In the genomic region with DNA sequence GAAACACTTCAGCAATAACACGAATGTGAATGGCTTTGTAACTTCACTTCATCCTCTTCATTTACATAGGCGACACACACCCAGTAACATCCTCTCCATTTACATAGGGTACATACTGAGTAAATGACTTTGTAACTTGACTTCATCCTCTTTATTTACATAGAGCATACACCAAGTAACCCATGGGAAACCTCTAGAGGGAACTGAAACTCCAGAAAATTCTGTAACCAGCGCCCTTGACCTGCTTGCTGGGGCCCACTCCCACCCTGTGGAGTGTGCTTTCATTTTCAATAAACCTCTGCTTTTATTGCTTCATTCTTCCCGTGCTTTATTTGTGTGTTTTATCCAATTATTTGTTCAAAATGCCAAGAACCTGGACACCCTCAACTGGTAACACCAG, we compare ENCODE assay signal across 12 cellular contexts.
DNase-seq lines count a peak whose midpoint lies in the region; ATAC-seq lines count a peak whose summit lies in the region.
"Had no signal": no experiment of that assay in that cellular context is flagged by ENCODE, and none has a peak within 500 bp of the region (broad histone marks: within the 10 kb centered on the region; RNA-seq: fewer than 3 reads in every experiment).

No MANE protein-coding gene starts in this region.

- DNase-seq in NAMALWA (ENCODE audit: low spot score) (peak; percentile 28), MG63 (no peak), cardiac septum (ENCODE audit: low spot score) (no peak)
- no peak for DNase-seq in activated T-helper 1 cell treated with anti-CD3 and anti-CD28 coated beads, Interleukin-12 subunit alpha, Interleukin-12 subunit beta, Interleukin-2, Interleukin-4 antibody, amounts not matched to agents 30 ng/mL and 10 ng/mL and 1 ng/mL, durations not matched to agents 14 hours and 24 hours and 36 hours (ENCODE audit: low spot score)
- DNase-seq: activated CD4-positive, alpha-beta T cell treated with anti-CD3 and anti-CD28 coated beads, Interleukin-2, amount 50 U/mL, for 4 hours; C1 segment of cervical spinal cord; NCI-H2107 had no signal

- no peaks in the 10 kb centered on the region for H3K27me3 ChIP-seq in MG63

- H3K9me3 ChIP-seq in MG63, result no peaks in the 10 kb centered on the region
- H3K9me3 ChIP-seq: SJSA1 had no signal

- H3K27ac Mint-ChIP-seq in activated T-helper 1 cell treated with anti-CD3 and anti-CD28 coated beads, Interleukin-12 subunit alpha, Interleukin-12 subunit beta, Interleukin-2, Interleukin-4 antibody, amounts not matched to agents 30 ng/mL and 10 ng/mL and 1 ng/mL, durations not matched to agents 14 hours and 24 hours and 36 hours, result no peak overlapping the region

- H3K4me3 ChIP-seq in MG63, result no peak overlapping the region
- H3K4me3 ChIP-seq: SJSA1 had no signal

- H3K9me3 Mint-ChIP-seq in activated T-helper 1 cell treated with anti-CD3 and anti-CD28 coated beads, Interleukin-12 subunit alpha, Interleukin-12 subunit beta, Interleukin-2, Interleukin-4 antibody, amounts not matched to agents 30 ng/mL and 10 ng/mL and 1 ng/mL, durations not matched to agents 14 hours and 24 hours and 36 hours, result peaks cover 5% of the 10 kb centered on the region

- no peaks in the 10 kb centered on the region for H3K36me3 Mint-ChIP-seq in activated T-helper 1 cell treated with anti-CD3 and anti-CD28 coated beads, Interleukin-12 subunit alpha, Interleukin-12 subunit beta, Interleukin-2, Interleukin-4 antibody, amounts not matched to agents 30 ng/mL and 10 ng/mL and 1 ng/mL, durations not matched to agents 14 hours and 24 hours and 36 hours (ENCODE audit: low read depth)

- H3K27me3 Mint-ChIP-seq in activated T-helper 1 cell treated with anti-CD3 and anti-CD28 coated beads, Interleukin-12 subunit alpha, Interleukin-12 subunit beta, Interleukin-2, Interleukin-4 antibody, amounts not matched to agents 30 ng/mL and 10 ng/mL and 1 ng/mL, durations not matched to agents 14 hours and 24 hours and 36 hours (ENCODE audit: insufficient read depth), result peaks cover 2% of the 10 kb centered on the region

- peak; percentile 96 for ATAC-seq in GM18511 (IDR thresholded peaks at IDR 0.05; ENCODE audit: unreplicated experiment)
- peak; percentile 95 for ATAC-seq in GM21381 (IDR thresholded peaks at IDR 0.05; ENCODE audit: unreplicated experiment)
- peak; percentile 95 for ATAC-seq in HG03039 (IDR thresholded peaks at IDR 0.05; ENCODE audit: unreplicated experiment)
- ATAC-seq in activated CD4-positive, CD25-positive, alpha-beta regulatory T cell treated with anti-CD3 and anti-CD28 coated beads, Interleukin-2, amount 50 U/mL, for 24 hours, result no peak

- intact Hi-C loops in cardiac septum (cut with DNase I), result no loop called here
- intact Hi-C loops in activated T-helper 1 cell treated with anti-CD3 and anti-CD28 coated beads, Interleukin-12 subunit alpha, Interleukin-12 subunit beta, Interleukin-2, Interleukin-4 antibody, amounts not matched to agents 30 ng/mL and 10 ng/mL and 1 ng/mL, durations not matched to agents 14 hours and 24 hours and 36 hours (cut with micrococcal nuclease), result no loop called here

- H3K4me3 Mint-ChIP-seq in activated T-helper 1 cell treated with anti-CD3 and anti-CD28 coated beads, Interleukin-12 subunit alpha, Interleukin-12 subunit beta, Interleukin-2, Interleukin-4 antibody, amounts not matched to agents 30 ng/mL and 10 ng/mL and 1 ng/mL, durations not matched to agents 14 hours and 24 hours and 36 hours, result no peak overlapping the region

- H3K4me1 Mint-ChIP-seq in activated T-helper 1 cell treated with anti-CD3 and anti-CD28 coated beads, Interleukin-12 subunit alpha, Interleukin-12 subunit beta, Interleukin-2, Interleukin-4 antibody, amounts not matched to agents 30 ng/mL and 10 ng/mL and 1 ng/mL, durations not matched to agents 14 hours and 24 hours and 36 hours (ENCODE audit: low read depth), result no peaks in the 10 kb centered on the region

- no peaks in the 10 kb centered on the region for H3K36me3 ChIP-seq in MG63
- H3K36me3 ChIP-seq: SJSA1 had no signal

Comparison
In these comparisons a context has a peak if more than half of its experiments do, and no peak if none do; other contexts are left out.
1. ATAC-seq: peak in GM18511 (single experiment), GM21381 (single experiment) and HG03039 (single experiment); none in activated CD4-positive, CD25-positive, alpha-beta regulatory T cell treated with anti-CD3 and anti-CD28 coated beads, Interleukin-2, amount 50 U/mL, for 24 hours (0 of 2).